In genomic region chr6:34657037-34657306, GRCh38 we compare ENCODE assay signal across 8 cellular contexts. TPM values are rescaled to one million over a fixed set of nuclear protein-coding genes. Genes with fewer than 3 reads are reported as not detected.
DNase-seq lines count a peak whose midpoint lies in the region; ATAC-seq and TF ChIP-seq lines count a peak whose summit lies in the region.

No MANE protein-coding gene starts in this region.

- no peak for ATAC-seq in esophagus mucosa

- H3K4me1 ChIP-seq in Peyer's patch (peaks cover 0 to 37% (median 14%) of the 10 kb centered on the region in 4 donors), esophagus (ENCODE audit: control insufficient read depth in 2 of 2, insufficient read depth in 2 of 2, low read length in 1 of 2) (peaks cover 0 to 5% of the 10 kb centered on the region in 2 donors)

- H3K27ac ChIP-seq in Peyer's patch: peak overlapping the region; percentile 71 to 95 (median 80)
- H3K27ac ChIP-seq in esophagus (ENCODE audit: low read depth in 2 of 2, low read length in 1 of 2): peak overlapping the region; percentile 95 to 96

- WGBS in esophagus, 2 donors: 0 to 1% methylated on average over 1 of the region's 1 CpG

- H3K4me3 ChIP-seq in Peyer's patch (peak overlapping the region; percentile 4 to 47 (median 32)), esophagus (ENCODE audit: low read depth in 1 of 2, low read length in 2 of 2) (peak overlapping the region in 1 of 2 donors; percentile 51), skeletal muscle cell (ENCODE audit: low read depth, low read length) (peak overlapping the region; percentile 44)

- no peak for TF ChIP-seq POLR2A in Peyer's patch (IDR thresholded peaks at IDR 0.05)

- peak; percentile 60 for DNase-seq in GM04504 (ENCODE audit: low read depth)
- no peak for DNase-seq in Peyer's patch
- DNase-seq in skeletal muscle cell (ENCODE audit: low read depth): peak; percentile 43
- DNase-seq in NCI-H1092 (lab: John Stamatoyannopoulos, UW): no peak
- no peak for DNase-seq in NCI-H1694 treated with DMSO at 0.1 percent for 48 hours (lab: John Stamatoyannopoulos, UW)
- no peak for DNase-seq in medulla oblongata (ENCODE audit: extremely low spot score)

- H3K36me3 ChIP-seq in Peyer's patch: peaks cover 0 to 12% (median 0%) of the 10 kb centered on the region in 3 donors
- H3K36me3 ChIP-seq in esophagus (ENCODE audit: control insufficient read depth in 2 of 2, insufficient read depth in 2 of 2, low read length in 1 of 2): peaks cover 0 to 3% of the 10 kb centered on the region in 2 donors

- TF ChIP-seq CTCF in Peyer's patch (IDR thresholded peaks at IDR 0.05): no peak

- H3K27me3 ChIP-seq in Peyer's patch: no peaks in the 10 kb centered on the region
- H3K27me3 ChIP-seq in esophagus (ENCODE audit: control insufficient read depth in 1 of 2, insufficient read depth in 2 of 2, low read length in 2 of 2): no peaks in the 10 kb centered on the region

- no peaks in the 10 kb centered on the region for H3K9me3 ChIP-seq in Peyer's patch
- H3K9me3 ChIP-seq in esophagus (ENCODE audit: control insufficient read depth in 2 of 2, insufficient read depth in 1 of 2, low read depth in 1 of 2, low read length in 1 of 2): no peaks in the 10 kb centered on the region

RNA-seq across cellular contexts. Expression of gene ILRUN, which starts 39.6 kb away (rescaled TPM):
- 10 to 100 TPM; 52.8 to 82.3 (median 73.9) TPM for total RNA-seq in Peyer's patch
- polyA plus RNA-seq in esophagus: 10 to 100 TPM; 27.8 to 32.7 TPM
- 49.0 TPM for total RNA-seq in esophagus mucosa

Comparison
In these comparisons a context has a peak if more than half of its experiments do, and no peak if none do; other contexts are left out.
1. DNase-seq: peak in GM04504 (single experiment) and skeletal muscle cell (single experiment); none in Peyer's patch (0 of 3), NCI-H1092 (single experiment), NCI-H1694 treated with DMSO at 0.1 percent for 48 hours (single experiment) and medulla oblongata (single experiment).